1 cellular context compared by ENCODE assay signal in the genomic region with DNA sequence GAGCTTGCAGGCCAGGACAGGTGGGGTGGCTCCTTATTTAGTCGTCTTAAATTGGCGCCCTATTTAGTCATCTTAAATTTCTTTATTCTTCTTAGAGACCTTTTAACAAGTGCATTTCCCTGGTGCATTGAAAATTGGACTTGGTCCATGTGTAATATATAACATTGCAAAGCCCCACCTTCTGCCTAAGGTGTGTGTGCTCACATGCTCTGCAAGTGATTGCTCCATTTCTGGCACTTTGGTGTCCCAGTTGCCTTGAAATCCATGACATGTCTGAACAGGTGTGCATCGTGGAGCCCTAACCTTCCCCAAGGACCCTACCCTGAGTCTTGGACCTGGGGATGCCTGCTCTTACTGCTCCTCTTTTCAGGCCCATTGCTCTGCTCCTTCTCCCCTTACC. TPM values are rescaled to one million over a fixed set of nuclear protein-coding genes. Genes with fewer than 3 reads are reported as not detected.
"Had no signal": no experiment of that assay in that cellular context is flagged by ENCODE, and none has a peak within 500 bp of the region (broad histone marks: within the 10 kb centered on the region; RNA-seq: fewer than 3 reads in every experiment).

No MANE protein-coding gene starts in this region.

RNA-seq across cellular contexts. Expression of gene PAX8, which starts 35.5 kb away (rescaled TPM):
- total RNA-seq: skeletal muscle tissue had no signal
